1 cellular context compared by ENCODE assay signal in the genomic region with DNA sequence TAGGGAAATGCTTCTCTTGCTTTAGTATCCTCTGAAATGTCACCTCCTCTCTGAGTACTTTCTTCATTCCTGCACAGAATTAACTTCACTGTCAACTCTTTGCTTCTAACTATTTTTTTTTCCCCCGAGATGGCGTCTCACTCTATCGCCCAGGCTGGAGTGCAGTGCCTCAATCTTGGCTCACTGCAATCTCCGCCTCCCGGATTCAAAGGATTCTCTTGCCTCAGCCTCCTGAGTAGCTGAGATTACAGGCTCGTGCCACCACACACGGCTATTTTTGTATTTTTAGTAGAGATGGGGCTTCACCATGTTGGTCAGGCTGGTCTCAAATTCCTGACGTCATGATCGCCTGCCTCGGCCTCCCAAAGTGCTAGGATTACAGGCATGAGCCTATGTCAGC.
TF ChIP-seq lines count a peak whose summit lies in the region.

No MANE protein-coding gene starts in this region.

TF ChIP-seq in GM23338, 12 proteins besides CTCF, POLR2A, EP300 and RAD21 (continued from another document):
- TF ChIP-seq, protein P1, sequence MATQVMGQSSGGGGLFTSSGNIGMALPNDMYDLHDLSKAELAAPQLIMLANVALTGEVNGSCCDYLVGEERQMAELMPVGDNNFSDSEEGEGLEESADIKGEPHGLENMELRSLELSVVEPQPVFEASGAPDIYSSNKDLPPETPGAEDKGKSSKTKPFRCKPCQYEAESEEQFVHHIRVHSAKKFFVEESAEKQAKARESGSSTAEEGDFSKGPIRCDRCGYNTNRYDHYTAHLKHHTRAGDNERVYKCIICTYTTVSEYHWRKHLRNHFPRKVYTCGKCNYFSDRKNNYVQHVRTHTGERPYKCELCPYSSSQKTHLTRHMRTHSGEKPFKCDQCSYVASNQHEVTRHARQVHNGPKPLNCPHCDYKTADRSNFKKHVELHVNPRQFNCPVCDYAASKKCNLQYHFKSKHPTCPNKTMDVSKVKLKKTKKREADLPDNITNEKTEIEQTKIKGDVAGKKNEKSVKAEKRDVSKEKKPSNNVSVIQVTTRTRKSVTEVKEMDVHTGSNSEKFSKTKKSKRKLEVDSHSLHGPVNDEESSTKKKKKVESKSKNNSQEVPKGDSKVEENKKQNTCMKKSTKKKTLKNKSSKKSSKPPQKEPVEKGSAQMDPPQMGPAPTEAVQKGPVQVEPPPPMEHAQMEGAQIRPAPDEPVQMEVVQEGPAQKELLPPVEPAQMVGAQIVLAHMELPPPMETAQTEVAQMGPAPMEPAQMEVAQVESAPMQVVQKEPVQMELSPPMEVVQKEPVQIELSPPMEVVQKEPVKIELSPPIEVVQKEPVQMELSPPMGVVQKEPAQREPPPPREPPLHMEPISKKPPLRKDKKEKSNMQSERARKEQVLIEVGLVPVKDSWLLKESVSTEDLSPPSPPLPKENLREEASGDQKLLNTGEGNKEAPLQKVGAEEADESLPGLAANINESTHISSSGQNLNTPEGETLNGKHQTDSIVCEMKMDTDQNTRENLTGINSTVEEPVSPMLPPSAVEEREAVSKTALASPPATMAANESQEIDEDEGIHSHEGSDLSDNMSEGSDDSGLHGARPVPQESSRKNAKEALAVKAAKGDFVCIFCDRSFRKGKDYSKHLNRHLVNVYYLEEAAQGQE (IDR thresholded peaks at IDR 0.05; ENCODE audit: unreplicated experiment), result no peak
- TF ChIP-seq, protein P2, sequence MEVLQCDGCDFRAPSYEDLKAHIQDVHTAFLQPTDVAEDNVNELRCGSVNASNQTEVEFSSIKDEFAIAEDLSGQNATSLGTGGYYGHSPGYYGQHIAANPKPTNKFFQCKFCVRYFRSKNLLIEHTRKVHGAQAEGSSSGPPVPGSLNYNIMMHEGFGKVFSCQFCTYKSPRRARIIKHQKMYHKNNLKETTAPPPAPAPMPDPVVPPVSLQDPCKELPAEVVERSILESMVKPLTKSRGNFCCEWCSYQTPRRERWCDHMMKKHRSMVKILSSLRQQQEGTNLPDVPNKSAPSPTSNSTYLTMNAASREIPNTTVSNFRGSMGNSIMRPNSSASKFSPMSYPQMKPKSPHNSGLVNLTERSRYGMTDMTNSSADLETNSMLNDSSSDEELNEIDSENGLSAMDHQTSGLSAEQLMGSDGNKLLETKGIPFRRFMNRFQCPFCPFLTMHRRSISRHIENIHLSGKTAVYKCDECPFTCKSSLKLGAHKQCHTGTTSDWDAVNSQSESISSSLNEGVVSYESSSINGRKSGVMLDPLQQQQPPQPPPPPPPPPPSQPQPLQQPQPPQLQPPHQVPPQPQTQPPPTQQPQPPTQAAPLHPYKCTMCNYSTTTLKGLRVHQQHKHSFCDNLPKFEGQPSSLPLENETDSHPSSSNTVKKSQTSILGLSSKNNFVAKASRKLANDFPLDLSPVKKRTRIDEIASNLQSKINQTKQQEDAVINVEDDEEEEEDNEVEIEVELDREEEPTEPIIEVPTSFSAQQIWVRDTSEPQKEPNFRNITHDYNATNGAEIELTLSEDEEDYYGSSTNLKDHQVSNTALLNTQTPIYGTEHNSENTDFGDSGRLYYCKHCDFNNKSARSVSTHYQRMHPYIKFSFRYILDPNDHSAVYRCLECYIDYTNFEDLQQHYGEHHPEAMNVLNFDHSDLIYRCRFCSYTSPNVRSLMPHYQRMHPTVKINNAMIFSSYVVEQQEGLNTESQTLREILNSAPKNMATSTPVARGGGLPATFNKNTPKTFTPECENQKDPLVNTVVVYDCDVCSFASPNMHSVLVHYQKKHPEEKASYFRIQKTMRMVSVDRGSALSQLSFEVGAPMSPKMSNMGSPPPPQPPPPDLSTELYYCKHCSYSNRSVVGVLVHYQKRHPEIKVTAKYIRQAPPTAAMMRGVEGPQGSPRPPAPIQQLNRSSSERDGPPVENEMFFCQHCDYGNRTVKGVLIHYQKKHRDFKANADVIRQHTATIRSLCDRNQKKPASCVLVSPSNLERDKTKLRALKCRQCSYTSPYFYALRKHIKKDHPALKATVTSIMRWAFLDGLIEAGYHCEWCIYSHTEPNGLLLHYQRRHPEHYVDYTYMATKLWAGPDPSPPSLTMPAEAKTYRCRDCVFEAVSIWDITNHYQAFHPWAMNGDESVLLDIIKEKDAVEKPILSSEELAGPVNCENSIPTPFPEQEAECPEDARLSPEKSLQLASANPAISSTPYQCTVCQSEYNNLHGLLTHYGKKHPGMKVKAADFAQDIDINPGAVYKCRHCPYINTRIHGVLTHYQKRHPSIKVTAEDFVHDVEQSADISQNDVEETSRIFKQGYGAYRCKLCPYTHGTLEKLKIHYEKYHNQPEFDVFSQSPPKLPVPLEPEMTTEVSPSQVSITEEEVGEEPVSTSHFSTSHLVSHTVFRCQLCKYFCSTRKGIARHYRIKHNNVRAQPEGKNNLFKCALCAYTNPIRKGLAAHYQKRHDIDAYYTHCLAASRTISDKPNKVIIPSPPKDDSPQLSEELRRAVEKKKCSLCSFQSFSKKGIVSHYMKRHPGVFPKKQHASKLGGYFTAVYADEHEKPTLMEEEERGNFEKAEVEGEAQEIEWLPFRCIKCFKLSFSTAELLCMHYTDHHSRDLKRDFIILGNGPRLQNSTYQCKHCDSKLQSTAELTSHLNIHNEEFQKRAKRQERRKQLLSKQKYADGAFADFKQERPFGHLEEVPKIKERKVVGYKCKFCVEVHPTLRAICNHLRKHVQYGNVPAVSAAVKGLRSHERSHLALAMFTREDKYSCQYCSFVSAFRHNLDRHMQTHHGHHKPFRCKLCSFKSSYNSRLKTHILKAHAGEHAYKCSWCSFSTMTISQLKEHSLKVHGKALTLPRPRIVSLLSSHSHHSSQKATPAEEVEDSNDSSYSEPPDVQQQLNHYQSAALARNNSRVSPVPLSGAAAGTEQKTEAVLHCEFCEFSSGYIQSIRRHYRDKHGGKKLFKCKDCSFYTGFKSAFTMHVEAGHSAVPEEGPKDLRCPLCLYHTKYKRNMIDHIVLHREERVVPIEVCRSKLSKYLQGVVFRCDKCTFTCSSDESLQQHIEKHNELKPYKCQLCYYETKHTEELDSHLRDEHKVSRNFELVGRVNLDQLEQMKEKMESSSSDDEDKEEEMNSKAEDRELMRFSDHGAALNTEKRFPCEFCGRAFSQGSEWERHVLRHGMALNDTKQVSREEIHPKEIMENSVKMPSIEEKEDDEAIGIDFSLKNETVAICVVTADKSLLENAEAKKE (CRISPR knock-in tag; IDR thresholded peaks at IDR 0.05), result no peak
- TF ChIP-seq, protein P3, sequence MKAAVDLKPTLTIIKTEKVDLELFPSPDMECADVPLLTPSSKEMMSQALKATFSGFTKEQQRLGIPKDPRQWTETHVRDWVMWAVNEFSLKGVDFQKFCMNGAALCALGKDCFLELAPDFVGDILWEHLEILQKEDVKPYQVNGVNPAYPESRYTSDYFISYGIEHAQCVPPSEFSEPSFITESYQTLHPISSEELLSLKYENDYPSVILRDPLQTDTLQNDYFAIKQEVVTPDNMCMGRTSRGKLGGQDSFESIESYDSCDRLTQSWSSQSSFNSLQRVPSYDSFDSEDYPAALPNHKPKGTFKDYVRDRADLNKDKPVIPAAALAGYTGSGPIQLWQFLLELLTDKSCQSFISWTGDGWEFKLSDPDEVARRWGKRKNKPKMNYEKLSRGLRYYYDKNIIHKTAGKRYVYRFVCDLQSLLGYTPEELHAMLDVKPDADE (IDR thresholded peaks at IDR 0.05), result no peak
- no peak for TF ChIP-seq JUNB (IDR thresholded peaks at IDR 0.05; ENCODE audit: unreplicated experiment)
